8 cellular contexts compared by ENCODE assay signal in genomic region chr3:52286777-52287110, GRCh38. TPM values are rescaled to one million over a fixed set of nuclear protein-coding genes. Genes with fewer than 3 reads are reported as not detected.
DNase-seq lines count a peak whose midpoint lies in the region; ATAC-seq, FAIRE-seq and TF ChIP-seq lines count a peak whose summit lies in the region.

No MANE protein-coding gene starts in this region.

- H2BK5ac ChIP-seq in IMR-90 (ENCODE audit: low read depth, low read length, poor library complexity, severe bottlenecking), result peak overlapping the region; percentile 53

- POLR2A ChIA-PET in A549 (lab: Yijun Ruan, JAX) (interaction anchor here (3.1 kb wide), 1 partner anchor 9 kb away, joined by 30 read pairs; the partner anchor contains the start of gene WDR82), IMR-90 (lab: Charles Lee; ENCODE audit: unreplicated experiment) (interaction anchor here (0.6 kb wide), 1 partner anchor 83 kb away, joined by 3 read pairs; no protein-coding TSS in a partner anchor)

- no peak overlapping the region for H2BK20ac ChIP-seq in IMR-90 (ENCODE audit: low read depth, low read length)

- H3K9me3 Mint-ChIP-seq in central memory CD8-positive, alpha-beta T cell, result no peaks in the 10 kb centered on the region

- H3K4me1 ChIP-seq in A549 (peaks cover 63% of the 10 kb centered on the region), IMR-90 (ENCODE audit: control insufficient read depth, insufficient read depth, low read length) (peaks cover 6% of the 10 kb centered on the region), mucosa of rectum (ENCODE audit: control insufficient read depth in 2 of 2, insufficient read depth in 2 of 2, low read length in 2 of 2) (peaks cover 43 to 53% of the 10 kb centered on the region in 2 donors)

- BruUV-seq in IMR-90 (replicated peaks; lab: Mats Ljungman, UMichigan), result no TSS peak

- no peak for DNase-seq in A549 (ENCODE audit: low read depth in 1 of 2, low spot score in 1 of 2)
- DNase-seq in IMR-90, result no peak
- no peak for DNase-seq in central memory CD8-positive, alpha-beta T cell (ENCODE audit: low spot score in 2 of 2)
- no peak for DNase-seq in ureter (ENCODE audit: low spot score)
- DNase-seq in OCI-M1 (lab: John Stamatoyannopoulos, UW), result no peak

- peak overlapping the region; percentile 99 for H3K56ac ChIP-seq in IMR-90 (ENCODE audit: extremely low read depth, insufficient read depth, low read length)

- peak overlapping the region; percentile 100 for H3K4ac ChIP-seq in IMR-90 (ENCODE audit: low read depth, low read length)

- no peak for TF ChIP-seq EP300 in A549 (IDR thresholded peaks at IDR 0.05)

- WGBS in A549 (ENCODE audit: missing lambda C conversion rate), result 55% methylated on average over 8 of the region's 8 CpGs
- WGBS in IMR-90 (ENCODE audit: extremely low coverage in 2 of 2, insufficient read length in 1 of 2), 2 experiments, result 20% methylated on average over 1 of the region's 8 CpGs; no CpG with 5 or more reads in 1 of the 2 experiments

- H3K27me3 ChIP-seq in IMR-90 (ENCODE audit: control insufficient read depth, insufficient read depth, low read length) (no peaks in the 10 kb centered on the region), mucosa of rectum (ENCODE audit: control insufficient read depth in 2 of 2, insufficient read depth in 2 of 2, low read length in 2 of 2) (no peaks in the 10 kb centered on the region)

- dilution Hi-C loops in IMR-90 (cut with HindIII; ENCODE audit: low sequenced_read_pairs, unreplicated experiment), result no loop called here

- H3K4me3 ChIP-seq in A549 (peak overlapping the region; percentile 83), IMR-90 (ENCODE audit: insufficient read depth, low read depth, low read length) (peak overlapping the region; percentile 96), mucosa of rectum (ENCODE audit: low read length in 2 of 2) (peak overlapping the region; percentile 96 to 98)

- H2AK5ac ChIP-seq in IMR-90 (ENCODE audit: low read depth, low read length), result peak overlapping the region; percentile 98

- H3K9ac ChIP-seq in IMR-90 (ENCODE audit: low read depth, low read length), result peak overlapping the region; percentile 100
- peak overlapping the region; percentile 97 to 100 for H3K9ac ChIP-seq in mucosa of rectum (ENCODE audit: low read depth in 1 of 2, low read length in 2 of 2)

- H3K27me3 Mint-ChIP-seq in central memory CD8-positive, alpha-beta T cell, result no peaks in the 10 kb centered on the region

- TF ChIP-seq POLR2A in A549 (IDR thresholded peaks at IDR 0.05; ENCODE audit: low read length) (no peak), IMR-90 (IDR thresholded peaks at IDR 0.05; ENCODE audit: low read depth, low read length) (no peak)

- H3K4me1 Mint-ChIP-seq in central memory CD8-positive, alpha-beta T cell, result peaks cover 43% of the 10 kb centered on the region

- CTCF ChIA-PET in A549 (lab: Yijun Ruan, JAX) (interaction anchor here (0.7 to 17.0 kb wide), 3 partner anchors 31 to 141 kb away, joined by 3 to 311 read pairs (median 3); no protein-coding TSS in a partner anchor), IMR-90 (lab: Yijun Ruan, JAX) (no interaction called here)

- H2BK120ac ChIP-seq in IMR-90 (ENCODE audit: low read depth, low read length), result no peak overlapping the region

- H3K9me1 ChIP-seq in IMR-90 (ENCODE audit: insufficient read depth, low read length), result peaks cover 21% of the 10 kb centered on the region

- peak overlapping the region; percentile 62; the same call in 1 of the 2 replicates for H4K5ac ChIP-seq in IMR-90 (ENCODE audit: low read depth, low read length)

- peak overlapping the region; percentile 97 for H2AK9ac ChIP-seq in IMR-90 (replicated peaks; ENCODE audit: low read depth, low read length, poor library complexity)

- H3K9me3 ChIP-seq in A549 (no peaks in the 10 kb centered on the region), IMR-90 (ENCODE audit: control insufficient read depth, insufficient read depth, low read length) (no peaks in the 10 kb centered on the region), mucosa of rectum (ENCODE audit: control insufficient read depth in 2 of 2, low read length in 2 of 2) (no peaks in the 10 kb centered on the region)

- peak overlapping the region; percentile 73 for H2AFZ ChIP-seq in IMR-90 (replicated peaks; ENCODE audit: low read length, poor library complexity)

- H3K36me3 ChIP-seq in IMR-90 (ENCODE audit: control insufficient read depth, insufficient read depth, low read length) (peaks cover 4% of the 10 kb centered on the region; the same call in 1 of the 2 replicates), mucosa of rectum (ENCODE audit: control insufficient read depth in 2 of 2, insufficient read depth in 2 of 2, low read length in 2 of 2) (peaks cover 0 to 5% of the 10 kb centered on the region in 2 donors)

- ATAC-seq in A549 (no peak), IMR-90 (ENCODE audit: low read depth) (no peak), HG02852 (IDR thresholded peaks at IDR 0.05; ENCODE audit: unreplicated experiment) (no peak), HG03135 (IDR thresholded peaks at IDR 0.05; ENCODE audit: unreplicated experiment) (no peak)
- ATAC-seq in central memory CD8-positive, alpha-beta T cell (replicated peaks; ENCODE audit: extremely low read depth, poor library complexity, severe bottlenecking), result no peak

- in situ Hi-C loops in IMR-90 (cut with MboI; ENCODE audit: low sequenced_read_pairs), result no loop called here

- no peak overlapping the region for H3K18ac ChIP-seq in IMR-90 (ENCODE audit: low read depth, low read length)

- H2BK15ac ChIP-seq in IMR-90 (ENCODE audit: low read depth, low read length), result no peak overlapping the region

- FAIRE-seq in A549 (lab: Jason Lieb, UNC), result no peak

- H3K79me1 ChIP-seq in IMR-90 (ENCODE audit: low read depth in 1 of 2, low read length in 2 of 2), result peaks cover 19 to 33% of the 10 kb centered on the region in 2 experiments

- H3K27ac Mint-ChIP-seq in central memory CD8-positive, alpha-beta T cell (ENCODE audit: low read depth), result peak overlapping the region; percentile 98

- H3K14ac ChIP-seq in IMR-90 (replicated peaks; ENCODE audit: low read depth, low read length), result peak overlapping the region; percentile 93

- H4K20me1 ChIP-seq in IMR-90 (ENCODE audit: insufficient read depth, low read length), result no peaks in the 10 kb centered on the region

- H4K91ac ChIP-seq in IMR-90 (ENCODE audit: insufficient read depth, low read depth, low read length), result peak overlapping the region; percentile 69

- peaks cover 22% of the 10 kb centered on the region for H3K36me3 Mint-ChIP-seq in central memory CD8-positive, alpha-beta T cell (ENCODE audit: insufficient read depth)

- H3K4me3 Mint-ChIP-seq in central memory CD8-positive, alpha-beta T cell, result peak overlapping the region; percentile 88

- intact Hi-C loops in IMR-90 (cut with micrococcal nuclease), result no loop called here

- TF ChIP-seq RAD21 in A549 (conservative IDR thresholded peaks at IDR 0.05 in 1 of 2, IDR thresholded peaks at IDR 0.05 in 1 of 2) (no peak), IMR-90 (IDR thresholded peaks at IDR 0.05; ENCODE audit: low read length) (no peak)

- TF ChIP-seq CTCF in A549 (IDR thresholded peaks at IDR 0.05) (no peak), IMR-90 (conservative IDR thresholded peaks at IDR 0.05; ENCODE audit: low read depth, low read length) (no peak)

- H4K8ac ChIP-seq in IMR-90 (ENCODE audit: low read depth in 2 of 2, low read length in 2 of 2), result peak overlapping the region; percentile 95 to 99

- H3K27ac ChIP-seq in A549 (peak overlapping the region; percentile 98 to 100), IMR-90 (ENCODE audit: insufficient read depth, low read length) (peak overlapping the region; percentile 100), mucosa of rectum (ENCODE audit: low read depth in 2 of 2, low read length in 2 of 2) (peak overlapping the region; percentile 100)

- peak overlapping the region; percentile 95 for H3K23ac ChIP-seq in IMR-90 (ENCODE audit: low read depth, low read length)

- H3K4me2 ChIP-seq in A549, result peak overlapping the region; percentile 85
- peak overlapping the region; percentile 94 for H3K4me2 ChIP-seq in IMR-90 (ENCODE audit: low read depth, low read length)

RNA-seq across cellular contexts. Expression of gene GLYCTK, which starts 0.9 kb away (rescaled TPM):
- 4.4 and 5.7 TPM in 2 replicates for polyA plus RNA-seq in A549 (2011; rRNA removed)
- 13.5 and 15.6 TPM in 2 replicates for polyA plus RNA-seq in A549 (2012; cell fraction: cytosol; rRNA removed)
- 38.4 and 44.2 TPM in 2 replicates for polyA plus RNA-seq in A549 (2012; cell fraction: nucleus; rRNA removed)
- polyA plus RNA-seq in A549 (2017; fragmentation: RNase III; extraction: RNeasy Plus Mini Kit Qiagen cat#74134 plus additional on column Dnase treatment), result 4.6 to 5.1 TPM (median 4.9 TPM) in 3 replicates
- polyA minus RNA-seq in A549 (2011; rRNA and poly(A)+ RNA removed), result 7.2 and 8.5 TPM in 2 replicates
- 6.4 and 6.8 TPM in 2 replicates for total RNA-seq in IMR-90 (2012; rRNA removed)
- polyA plus RNA-seq in IMR-90 (2012; rRNA removed), result 13.9 and 15.6 TPM in 2 replicates
- polyA plus RNA-seq in IMR-90 (2012; cell fraction: cytosol; rRNA removed), result 5.2 and 10.8 TPM in 2 replicates
- 29.1 and 86.5 TPM in 2 replicates for polyA plus RNA-seq in IMR-90 (2012; cell fraction: nucleus; rRNA removed; ENCODE audit: low replicate concordance)
- 18.7 TPM for total RNA-seq in ureter

RNA-seq across cellular contexts. Expression of gene WDR82, which starts 8.3 kb away (rescaled TPM):
- 52.7 and 58.5 TPM in 2 replicates for polyA plus RNA-seq in A549 (2011; rRNA removed)
- polyA plus RNA-seq in A549 (2012; cell fraction: cytosol; rRNA removed), result 22.9 and 30.7 TPM in 2 replicates
- polyA plus RNA-seq in A549 (2012; cell fraction: nucleus; rRNA removed), result 9.2 and 12.6 TPM in 2 replicates
- 50.6 to 53.8 TPM (median 52.4 TPM) in 3 replicates for polyA plus RNA-seq in A549 (2017; fragmentation: RNase III; extraction: RNeasy Plus Mini Kit Qiagen cat#74134 plus additional on column Dnase treatment)
- polyA minus RNA-seq in A549 (2011; rRNA and poly(A)+ RNA removed), result 42.8 and 42.9 TPM in 2 replicates
- 65.3 and 68.1 TPM in 2 replicates for total RNA-seq in IMR-90 (2012; rRNA removed)
- polyA plus RNA-seq in IMR-90 (2012; rRNA removed), result 30.9 and 38.1 TPM in 2 replicates
- polyA plus RNA-seq in IMR-90 (2012; cell fraction: cytosol; rRNA removed), result 11.6 and 13.7 TPM in 2 replicates
- polyA plus RNA-seq in IMR-90 (2012; cell fraction: nucleus; rRNA removed; ENCODE audit: low replicate concordance), result 4.1 and 16.9 TPM in 2 replicates
- total RNA-seq in ureter, result 81.6 TPM

RNA-seq across cellular contexts. Expression of gene DNAH1, which starts 29.4 kb away (rescaled TPM):
- polyA plus RNA-seq in A549 (2011; rRNA removed) (1.6 and 2.9 TPM in 2 replicates), A549 (2017; fragmentation: RNase III; extraction: RNeasy Plus Mini Kit Qiagen cat#74134 plus additional on column Dnase treatment) (0.63 to 0.88 TPM (median 0.65 TPM) in 3 replicates), IMR-90 (2012; rRNA removed) (3.8 and 4.0 TPM in 2 replicates)
- polyA plus RNA-seq in A549 (2012; cell fraction: cytosol; rRNA removed), result 1.6 TPM in 2 replicates
- polyA plus RNA-seq in A549 (2012; cell fraction: nucleus; rRNA removed), result 10.3 and 11.6 TPM in 2 replicates
- polyA minus RNA-seq in A549 (2011; rRNA and poly(A)+ RNA removed), result 4.9 and 5.7 TPM in 2 replicates
- total RNA-seq in IMR-90 (2012; rRNA removed) (1.7 and 2.0 TPM in 2 replicates), ureter (16.6 TPM)
- 0.44 and 2.1 TPM in 2 replicates for polyA plus RNA-seq in IMR-90 (2012; cell fraction: cytosol; rRNA removed)
- 29.2 and 39.2 TPM in 2 replicates for polyA plus RNA-seq in IMR-90 (2012; cell fraction: nucleus; rRNA removed; ENCODE audit: low replicate concordance)

RNA-seq across cellular contexts. Expression of gene PPM1M, which starts 41.2 kb away (rescaled TPM):
- 6.3 and 8.8 TPM in 2 replicates for polyA plus RNA-seq in A549 (2011; rRNA removed)
- 6.3 and 6.6 TPM in 2 replicates for polyA plus RNA-seq in A549 (2012; cell fraction: cytosol; rRNA removed)
- 12.4 and 13.8 TPM in 2 replicates for polyA plus RNA-seq in A549 (2012; cell fraction: nucleus; rRNA removed)
- 5.8 to 8.0 TPM (median 5.9 TPM) in 3 replicates for polyA plus RNA-seq in A549 (2017; fragmentation: RNase III; extraction: RNeasy Plus Mini Kit Qiagen cat#74134 plus additional on column Dnase treatment)
- 6.3 and 7.6 TPM in 2 replicates for polyA minus RNA-seq in A549 (2011; rRNA and poly(A)+ RNA removed)
- 12.2 and 13.1 TPM in 2 replicates for total RNA-seq in IMR-90 (2012; rRNA removed)
- polyA plus RNA-seq in IMR-90 (2012; rRNA removed), result 15.4 and 18.1 TPM in 2 replicates
- 12.1 and 14.9 TPM in 2 replicates for polyA plus RNA-seq in IMR-90 (2012; cell fraction: cytosol; rRNA removed)
- 51.7 and 53.1 TPM in 2 replicates for polyA plus RNA-seq in IMR-90 (2012; cell fraction: nucleus; rRNA removed; ENCODE audit: low replicate concordance)
- 16.1 TPM for total RNA-seq in ureter

RNA-seq across cellular contexts. Expression of gene TWF2, which starts 47.8 kb away (rescaled TPM):
- polyA plus RNA-seq in A549 (2011; rRNA removed), result 36.8 and 46.3 TPM in 2 replicates
- 102 and 123 TPM in 2 replicates for polyA plus RNA-seq in A549 (2012; cell fraction: cytosol; rRNA removed)
- polyA plus RNA-seq in A549 (2012; cell fraction: nucleus; rRNA removed), result 130 and 152 TPM in 2 replicates
- polyA plus RNA-seq in A549 (2017; fragmentation: RNase III; extraction: RNeasy Plus Mini Kit Qiagen cat#74134 plus additional on column Dnase treatment), result 50.5 to 55.4 TPM (median 53.6 TPM) in 3 replicates
- polyA minus RNA-seq in A549 (2011; rRNA and poly(A)+ RNA removed), result 32.6 and 42.2 TPM in 2 replicates
- total RNA-seq in IMR-90 (2012; rRNA removed), result 105 and 111 TPM in 2 replicates
- polyA plus RNA-seq in IMR-90 (2012; rRNA removed), result 145 and 158 TPM in 2 replicates
- polyA plus RNA-seq in IMR-90 (2012; cell fraction: cytosol; rRNA removed), result 165 and 194 TPM in 2 replicates
- 62.0 and 123 TPM in 2 replicates for polyA plus RNA-seq in IMR-90 (2012; cell fraction: nucleus; rRNA removed; ENCODE audit: low replicate concordance)
- 65.3 TPM for total RNA-seq in ureter
